16 cellular contexts compared by ENCODE assay signal in genomic region chr4:121226362-121226761, GRCh38.
DNase-seq lines count a peak whose midpoint lies in the region; ATAC-seq lines count a peak whose summit lies in the region.
"Had no signal": no experiment of that assay in that cellular context is flagged by ENCODE, and none has a peak within 500 bp of the region (broad histone marks: within the 10 kb centered on the region; RNA-seq: fewer than 3 reads in every experiment).

No MANE protein-coding gene starts in this region.

- H4K20me1 ChIP-seq in GM23248 (ENCODE audit: insufficient read depth) = no peaks in the 10 kb centered on the region

- H3K4me1 ChIP-seq in GM23248 (ENCODE audit: insufficient read depth) = no peaks in the 10 kb centered on the region

- peaks cover 4% of the 10 kb centered on the region for H3K36me3 Mint-ChIP-seq in activated naive CD4-positive, alpha-beta T cell treated with anti-CD3 and anti-CD28 coated beads, Interleukin-2, amount 50 U/mL, for 24 hours
- no peaks in the 10 kb centered on the region for H3K36me3 Mint-ChIP-seq in activated naive CD4-positive, alpha-beta T cell treated with anti-CD3 and anti-CD28 coated beads, Interleukin-2, amount 10 ng/mL, durations not matched to agents 7 days and 5 days
- no peaks in the 10 kb centered on the region for H3K36me3 Mint-ChIP-seq in T-cell
- H3K36me3 Mint-ChIP-seq in central memory CD8-positive, alpha-beta T cell (ENCODE audit: insufficient read depth) = peaks cover 2% of the 10 kb centered on the region
- H3K36me3 Mint-ChIP-seq in stimulated activated effector memory CD8-positive, alpha-beta T cell treated with anti-CD3 and anti-CD28 coated beads, Interleukin-12 subunit alpha, Interleukin-12 subunit beta, amount 100 ng/mL, for 72 hours = peaks cover 47% of the 10 kb centered on the region

- H3K9me3 Mint-ChIP-seq in activated naive CD4-positive, alpha-beta T cell treated with anti-CD3 and anti-CD28 coated beads, Interleukin-2, amount 50 U/mL, for 24 hours = peaks cover 3% of the 10 kb centered on the region
- no peaks in the 10 kb centered on the region for H3K9me3 Mint-ChIP-seq in activated naive CD4-positive, alpha-beta T cell treated with anti-CD3 and anti-CD28 coated beads, Interleukin-2, amount 10 ng/mL, durations not matched to agents 7 days and 5 days
- H3K9me3 Mint-ChIP-seq in T-cell = peaks cover 0 to 4% (median 0%) of the 10 kb centered on the region in 3 donors
- H3K9me3 Mint-ChIP-seq in central memory CD8-positive, alpha-beta T cell = no peaks in the 10 kb centered on the region
- H3K9me3 Mint-ChIP-seq in stimulated activated effector memory CD8-positive, alpha-beta T cell treated with anti-CD3 and anti-CD28 coated beads, Interleukin-12 subunit alpha, Interleukin-12 subunit beta, amount 100 ng/mL, for 72 hours = no peaks in the 10 kb centered on the region
- H3K9me3 Mint-ChIP-seq: HFFc6 had no signal

- H2AFZ ChIP-seq in GM23248 = no peak overlapping the region

- no peaks in the 10 kb centered on the region for H3K9me3 ChIP-seq in GM23248 (ENCODE audit: low read depth)
- H3K9me3 ChIP-seq: adrenal gland, thoracic aorta had no signal

- no peaks in the 10 kb centered on the region for H3K9me2 ChIP-seq in GM23248 (ENCODE audit: insufficient read depth)

- H3K27me3 Mint-ChIP-seq in activated naive CD4-positive, alpha-beta T cell treated with anti-CD3 and anti-CD28 coated beads, Interleukin-2, amount 50 U/mL, for 24 hours = no peaks in the 10 kb centered on the region
- H3K27me3 Mint-ChIP-seq in activated naive CD4-positive, alpha-beta T cell treated with anti-CD3 and anti-CD28 coated beads, Interleukin-2, amount 10 ng/mL, durations not matched to agents 7 days and 5 days = no peaks in the 10 kb centered on the region
- H3K27me3 Mint-ChIP-seq in T-cell = no peaks in the 10 kb centered on the region
- no peaks in the 10 kb centered on the region for H3K27me3 Mint-ChIP-seq in central memory CD8-positive, alpha-beta T cell

- CTCF ChIA-PET in activated naive CD4-positive, alpha-beta T cell treated with anti-CD3 and anti-CD28 coated beads, Interleukin-2, amount 10 ng/mL, durations not matched to agents 7 days and 5 days (lab: Charles Lee) = interaction anchor here (0.9 kb wide), 1 partner anchor 25 kb away, joined by 3 read pairs; no protein-coding TSS in a partner anchor
- CTCF ChIA-PET in T-cell (lab: Charles Lee) = interaction anchor here (1.0 to 1.7 kb wide), 2 partner anchors 17 to 34 kb away, joined by 3 to 6 read pairs; no protein-coding TSS in a partner anchor

- no peak overlapping the region for H3K9ac ChIP-seq in GM23248

- peak in 1 of 4 experiments; percentile 24 for ATAC-seq in T-cell (replicated peaks in 1 of 4)
- no peak for ATAC-seq in central memory CD8-positive, alpha-beta T cell (replicated peaks; ENCODE audit: extremely low read depth, poor library complexity, severe bottlenecking)
- ATAC-seq in stimulated activated effector memory CD8-positive, alpha-beta T cell treated with anti-CD3 and anti-CD28 coated beads, Interleukin-12 subunit alpha, Interleukin-12 subunit beta, amount 100 ng/mL, for 72 hours = no peak
- ATAC-seq: HepG2, sciatic nerve had no signal

- H3K27me3 ChIP-seq in GM23248 (replicated peaks; ENCODE audit: insufficient read depth) = no peaks in the 10 kb centered on the region
- H3K27me3 ChIP-seq: adrenal gland had no signal

- in situ Hi-C loops in GM23248 (cut with MboI) = no loop called here

- WGBS in GM23248 (ENCODE audit: low coverage in 1 of 2, low lambda C conversion rate in 2 of 2, missing lambda C conversion rate in 2 of 2), 2 experiments = 83 to 92% methylated on average over 4 of the region's 4 CpGs

- H3K4me2 ChIP-seq in GM23248 (ENCODE audit: unreplicated experiment) = no peak overlapping the region

- no peaks in the 10 kb centered on the region for H3F3A ChIP-seq in GM23248 (ENCODE audit: insufficient read depth)

- POLR2A ChIA-PET in T-cell (lab: Charles Lee) = no interaction called here

- H3K4me3 ChIP-seq in GM23248 = no peak overlapping the region
- H3K4me3 ChIP-seq: adrenal gland, thoracic aorta had no signal

- H3K79me2 ChIP-seq in GM23248 (ENCODE audit: insufficient read depth) = no peaks in the 10 kb centered on the region

- no peak overlapping the region for H3K27ac ChIP-seq in GM23248
- H3K27ac ChIP-seq: adrenal gland, thoracic aorta had no signal

- H3K4me1 Mint-ChIP-seq in activated naive CD4-positive, alpha-beta T cell treated with anti-CD3 and anti-CD28 coated beads, Interleukin-2, amount 50 U/mL, for 24 hours = peaks cover 52% of the 10 kb centered on the region
- peaks cover 29% of the 10 kb centered on the region for H3K4me1 Mint-ChIP-seq in activated naive CD4-positive, alpha-beta T cell treated with anti-CD3 and anti-CD28 coated beads, Interleukin-2, amount 10 ng/mL, durations not matched to agents 7 days and 5 days
- peaks cover 24 to 46% (median 45%) of the 10 kb centered on the region in 3 donors for H3K4me1 Mint-ChIP-seq in T-cell
- peaks cover 25% of the 10 kb centered on the region for H3K4me1 Mint-ChIP-seq in central memory CD8-positive, alpha-beta T cell
- H3K4me1 Mint-ChIP-seq in stimulated activated effector memory CD8-positive, alpha-beta T cell treated with anti-CD3 and anti-CD28 coated beads, Interleukin-12 subunit alpha, Interleukin-12 subunit beta, amount 100 ng/mL, for 72 hours = peaks cover 33% of the 10 kb centered on the region

- no peak for DNase-seq in activated naive CD4-positive, alpha-beta T cell treated with anti-CD3 and anti-CD28 coated beads, Interleukin-2, amount 10 ng/mL, durations not matched to agents 7 days and 5 days
- DNase-seq in T-cell (no peak), GM23248 (no peak), DMS153 treated with DMSO at 0.1 percent for 48 hours (lab: John Stamatoyannopoulos, UW; ENCODE audit: unreplicated experiment) (no peak), HuH-7 (ENCODE audit: low spot score) (no peak)
- DNase-seq in central memory CD8-positive, alpha-beta T cell (ENCODE audit: low spot score in 2 of 2) = no peak
- no peak for DNase-seq in stimulated activated effector memory CD8-positive, alpha-beta T cell treated with anti-CD3 and anti-CD28 coated beads, Interleukin-12 subunit alpha, Interleukin-12 subunit beta, amount 100 ng/mL, for 72 hours (ENCODE audit: low spot score in 2 of 2)
- DNase-seq: adrenal gland; effector memory CD4-positive, alpha-beta T cell; HFFc6; NCI-H2029 treated with DMSO at 0.1 percent for 48 hours; NCI-H526 treated with DMSO at 0.1 percent for 48 hours had no signal

- H3K36me3 ChIP-seq in GM23248 (ENCODE audit: low read depth) = no peaks in the 10 kb centered on the region
- H3K36me3 ChIP-seq: adrenal gland, thoracic aorta had no signal

- peak overlapping the region; percentile 86 for H3K27ac Mint-ChIP-seq in activated naive CD4-positive, alpha-beta T cell treated with anti-CD3 and anti-CD28 coated beads, Interleukin-2, amount 50 U/mL, for 24 hours
- H3K27ac Mint-ChIP-seq in activated naive CD4-positive, alpha-beta T cell treated with anti-CD3 and anti-CD28 coated beads, Interleukin-2, amount 10 ng/mL, durations not matched to agents 7 days and 5 days = no peak overlapping the region
- peak overlapping the region; percentile 72 to 85 for H3K27ac Mint-ChIP-seq in T-cell
- H3K27ac Mint-ChIP-seq in central memory CD8-positive, alpha-beta T cell (ENCODE audit: low read depth) = peak overlapping the region; percentile 91
- H3K27ac Mint-ChIP-seq in stimulated activated effector memory CD8-positive, alpha-beta T cell treated with anti-CD3 and anti-CD28 coated beads, Interleukin-12 subunit alpha, Interleukin-12 subunit beta, amount 100 ng/mL, for 72 hours = peak overlapping the region; percentile 94
- H3K27ac Mint-ChIP-seq: HFFc6 had no signal

- peak overlapping the region; percentile 84 for H3K4me3 Mint-ChIP-seq in activated naive CD4-positive, alpha-beta T cell treated with anti-CD3 and anti-CD28 coated beads, Interleukin-2, amount 50 U/mL, for 24 hours
- H3K4me3 Mint-ChIP-seq in activated naive CD4-positive, alpha-beta T cell treated with anti-CD3 and anti-CD28 coated beads, Interleukin-2, amount 10 ng/mL, durations not matched to agents 7 days and 5 days = no peak overlapping the region
- H3K4me3 Mint-ChIP-seq in T-cell = peak overlapping the region; percentile 53 to 62 (median 61)
- peak overlapping the region; percentile 64 for H3K4me3 Mint-ChIP-seq in central memory CD8-positive, alpha-beta T cell
- H3K4me3 Mint-ChIP-seq in stimulated activated effector memory CD8-positive, alpha-beta T cell treated with anti-CD3 and anti-CD28 coated beads, Interleukin-12 subunit alpha, Interleukin-12 subunit beta, amount 100 ng/mL, for 72 hours = peak overlapping the region; percentile 77
- H3K4me3 Mint-ChIP-seq: HFFc6 had no signal
